ENCODE assay signal across 8 cellular contexts in the genomic region with DNA sequence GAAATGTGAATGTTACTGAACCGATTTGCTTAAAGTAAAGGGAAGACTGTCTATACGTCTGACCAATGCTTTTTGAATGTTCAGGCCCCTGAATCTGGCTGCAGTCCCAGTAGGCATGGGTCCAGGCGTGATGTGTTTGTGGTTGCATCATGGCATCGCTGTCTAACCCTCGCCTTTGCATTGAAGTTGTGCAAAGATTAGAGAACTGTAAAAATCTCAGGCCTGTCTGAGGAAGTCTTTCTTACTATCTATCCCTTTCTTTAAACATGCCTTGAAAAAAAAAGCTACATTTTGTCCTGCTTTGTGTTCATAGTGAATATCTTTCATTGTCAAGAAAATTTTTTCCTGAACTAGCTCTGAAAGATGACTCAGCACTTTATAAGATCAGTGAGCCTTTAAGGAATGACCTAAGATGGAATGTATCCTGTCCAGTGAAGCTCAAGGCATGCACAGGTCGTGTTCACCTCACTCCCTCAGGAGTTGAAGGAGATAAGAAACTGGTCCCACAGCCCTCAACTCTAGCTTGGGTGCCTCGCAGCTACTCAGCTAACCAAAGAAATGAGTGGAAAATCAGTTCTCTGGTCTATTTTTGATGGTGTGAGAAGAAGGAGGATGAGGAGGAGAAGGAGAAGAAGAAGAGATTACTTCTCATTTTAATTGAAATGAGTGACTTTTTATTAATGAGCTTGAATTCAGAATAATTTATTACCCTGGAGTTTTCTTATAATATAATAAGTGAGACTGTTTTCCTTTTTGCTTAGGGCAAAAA. TPM values are rescaled to one million over a fixed set of nuclear protein-coding genes. Genes with fewer than 3 reads are reported as not detected.
DNase-seq lines count a peak whose midpoint lies in the region; ATAC-seq, FAIRE-seq and TF ChIP-seq lines count a peak whose summit lies in the region.

No MANE protein-coding gene starts in this region.

- no peaks in the 10 kb centered on the region for H3K36me3 ChIP-seq in bronchial epithelial cell (ENCODE audit: control insufficient read depth, insufficient read depth, low read length)

- no peak for TF ChIP-seq CTCF in bronchial epithelial cell (IDR thresholded peaks at IDR 0.05; ENCODE audit: insufficient read depth, low read length, severe bottlenecking)

- no peak overlapping the region for H3K4me3 ChIP-seq in bronchial epithelial cell (ENCODE audit: low read depth, low read length)

- no peaks in the 10 kb centered on the region for H3K27me3 ChIP-seq in bronchial epithelial cell (ENCODE audit: control insufficient read depth, insufficient read depth, low read length)

- DNase-seq in ACHN (peak; percentile 89), LHCN-M2 (ENCODE audit: low read depth) (peak; percentile 77), bronchial epithelial cell (ENCODE audit: low read depth) (peak; percentile 94), lung microvascular endothelial cell (ENCODE audit: low read depth in 2 of 2) (peak; percentile 40 to 78), GOT3 (lab: John Stamatoyannopoulos, UW) (no peak), activated T-cell treated with anti-CD3 and anti-CD28 coated beads for 4 hours (no peak), GM19239 (ENCODE audit: insufficient read length, low spot score) (no peak)

- FAIRE-seq in bronchial epithelial cell (lab: Jason Lieb, UNC), result peak; percentile 92
- FAIRE-seq in GM19239 (lab: Jason Lieb, UNC), result no peak

- in situ Hi-C loops in ACHN (cut with HindIII; ENCODE audit: low pct_ligation_motif_present, low pct_unique_long_range_greater_than_20kb, low sequenced_read_pairs), result no loop called here

- no peak for ATAC-seq in HG02973 (IDR thresholded peaks at IDR 0.05; ENCODE audit: unreplicated experiment)

RNA-seq across cellular contexts. Expression of a gene that starts 48.6 kb away (rescaled TPM):
- 0.83 and 1.5 TPM in 2 replicates for total RNA-seq in LHCN-M2 (2014; rRNA removed)
- polyA plus RNA-seq in LHCN-M2 (2012), result 12.7 TPM
- 164 and 318 TPM in 2 replicates for total RNA-seq in bronchial epithelial cell
- 1.1 and 2.4 TPM in 2 replicates for total RNA-seq in lung microvascular endothelial cell

Comparison
In these comparisons a context has a peak if more than half of its experiments do, and no peak if none do; other contexts are left out.
1. DNase-seq: peak in ACHN (single experiment), LHCN-M2 (single experiment), bronchial epithelial cell (single experiment) and lung microvascular endothelial cell (2 of 2); none in GOT3 (single experiment), activated T-cell treated with anti-CD3 and anti-CD28 coated beads for 4 hours (single experiment) and GM19239 (single experiment).
2. RNA of a gene that starts 48.6 kb away (total RNA-seq): 164 to 318 TPM in bronchial epithelial cell; 1.1 to 2.4 TPM in lung microvascular endothelial cell and 0.83 to 1.5 TPM in LHCN-M2; every median in the first group is over 10 times any median in the second.